In genomic region chr17:8080799-8081219, GRCh38 we compare ENCODE assay signal across 15 cellular contexts.
DNase-seq lines count a peak whose midpoint lies in the region; ATAC-seq lines count a peak whose summit lies in the region.
"Had no signal": no experiment of that assay in that cellular context is flagged by ENCODE, and none has a peak within 500 bp of the region (broad histone marks: within the 10 kb centered on the region; RNA-seq: fewer than 3 reads in every experiment).

No MANE protein-coding gene starts in this region.

- peak overlapping the region; percentile 57 for H3K4me3 ChIP-seq in HAP-1

- no peaks in the 10 kb centered on the region for H3K9me3 ChIP-seq in HAP-1
- H3K9me3 ChIP-seq: esophagus muscularis mucosa, uterus had no signal

- in situ Hi-C loops in HAP-1 (cut with MboI; ENCODE audit: low sequenced_read_pairs), result no loop called here

- H3K4me3 Mint-ChIP-seq in activated naive CD8-positive, alpha-beta T cell treated with anti-CD3 and anti-CD28 coated beads, Interleukin-2, amount 50 U/mL, for 24 hours, result peak overlapping the region; percentile 90
- peak overlapping the region; percentile 93 for H3K4me3 Mint-ChIP-seq in memory B cell

- ATAC-seq in activated naive CD8-positive, alpha-beta T cell treated with anti-CD3 and anti-CD28 coated beads, Interleukin-2, amount 50 U/mL, for 24 hours, result no peak
- ATAC-seq in memory B cell (ENCODE audit: low read depth) (no peak), GM19395 (IDR thresholded peaks at IDR 0.05; ENCODE audit: unreplicated experiment) (no peak), GM18858 (IDR thresholded peaks at IDR 0.05; ENCODE audit: unreplicated experiment) (no peak)
- ATAC-seq: stimulated activated naive B cell treated with anti-CD40 and anti-IgM and Interleukin-4, amounts not matched to agents 10 μg/mL and 1 μg/mL and 100 μg/mL, for 72 hours had no signal

- peaks cover 15% of the 10 kb centered on the region for H3K4me1 Mint-ChIP-seq in activated naive CD8-positive, alpha-beta T cell treated with anti-CD3 and anti-CD28 coated beads, Interleukin-2, amount 50 U/mL, for 24 hours
- peaks cover 9% of the 10 kb centered on the region for H3K4me1 Mint-ChIP-seq in memory B cell

- H3K9me3 Mint-ChIP-seq in activated naive CD8-positive, alpha-beta T cell treated with anti-CD3 and anti-CD28 coated beads, Interleukin-2, amount 50 U/mL, for 24 hours, result no peaks in the 10 kb centered on the region
- no peaks in the 10 kb centered on the region for H3K9me3 Mint-ChIP-seq in memory B cell
- H3K9me3 Mint-ChIP-seq: CD4-positive, alpha-beta memory T cell; stimulated activated naive B cell treated with anti-CD40 and anti-IgM and Interleukin-4, amounts not matched to agents 10 μg/mL and 1 μg/mL and 100 μg/mL, for 72 hours had no signal

- H3K36me3 ChIP-seq in HAP-1 (replicated peaks), result no peaks in the 10 kb centered on the region
- H3K36me3 ChIP-seq: esophagus muscularis mucosa, uterus, WERI-Rb-1 had no signal

- DNase-seq in NCI-H748 (lab: John Stamatoyannopoulos, UW; ENCODE audit: unreplicated experiment) (peak; percentile 51), NCI-H748 treated with DMSO at 0.1 percent for 48 hours (lab: John Stamatoyannopoulos, UW) (no peak), HAP-1 (ENCODE audit: low spot score in 2 of 2) (no peak), memory B cell (ENCODE audit: low spot score in 2 of 2) (no peak), NCI-H2107 (lab: John Stamatoyannopoulos, UW) (no peak)
- no peak for DNase-seq in activated naive CD8-positive, alpha-beta T cell treated with anti-CD3 and anti-CD28 coated beads, Interleukin-2, amount 50 U/mL, for 24 hours
- DNase-seq: 8988T; CD4-positive, alpha-beta memory T cell; NCI-H524; stimulated activated naive B cell treated with anti-CD40 and anti-IgM and Interleukin-4, amounts not matched to agents 10 μg/mL and 1 μg/mL and 100 μg/mL, for 72 hours; uterus; WERI-Rb-1 had no signal

- H3K27me3 Mint-ChIP-seq in activated naive CD8-positive, alpha-beta T cell treated with anti-CD3 and anti-CD28 coated beads, Interleukin-2, amount 50 U/mL, for 24 hours, result no peaks in the 10 kb centered on the region
- H3K27me3 Mint-ChIP-seq in memory B cell, result peaks cover 7% of the 10 kb centered on the region
- H3K27me3 Mint-ChIP-seq: CD4-positive, alpha-beta memory T cell had no signal

- peaks cover 12% of the 10 kb centered on the region for H3K36me3 Mint-ChIP-seq in activated naive CD8-positive, alpha-beta T cell treated with anti-CD3 and anti-CD28 coated beads, Interleukin-2, amount 50 U/mL, for 24 hours (ENCODE audit: low read depth)
- no peaks in the 10 kb centered on the region for H3K36me3 Mint-ChIP-seq in memory B cell
- H3K36me3 Mint-ChIP-seq: CD4-positive, alpha-beta memory T cell had no signal

- H3K27ac Mint-ChIP-seq in activated naive CD8-positive, alpha-beta T cell treated with anti-CD3 and anti-CD28 coated beads, Interleukin-2, amount 50 U/mL, for 24 hours, result peak overlapping the region; percentile 71
- H3K27ac Mint-ChIP-seq in memory B cell, result no peak overlapping the region
- H3K27ac Mint-ChIP-seq: stimulated activated naive B cell treated with anti-CD40 and anti-IgM and Interleukin-4, amounts not matched to agents 10 μg/mL and 1 μg/mL and 100 μg/mL, for 72 hours had no signal

- H3K27me3 ChIP-seq in HAP-1 (ENCODE audit: low read depth), result no peaks in the 10 kb centered on the region

- peaks cover 5% of the 10 kb centered on the region for H3K4me1 ChIP-seq in HAP-1
